8 cellular contexts compared by ENCODE assay signal in genomic region chr16:86566601-86566965, GRCh38. TPM values are rescaled to one million over a fixed set of nuclear protein-coding genes. Genes with fewer than 3 reads are reported as not detected.
DNase-seq lines count a peak whose midpoint lies in the region; ATAC-seq, FAIRE-seq and TF ChIP-seq lines count a peak whose summit lies in the region.

Gene FOXC2, plus strand, starts transcription at chr16:86566829. Its CDS starts 507 bp downstream, at chr16:86567336.

- intact Hi-C loops in Right ventricle myocardium superior (cut with DNase I), result no loop called here

- POLR2A ChIA-PET in activated naive CD8-positive, alpha-beta T cell treated with anti-CD3 and anti-CD28 coated beads, Interleukin-2, amount 10 ng/mL, durations not matched to agents 7 days and 5 days (lab: Charles Lee), result no interaction called here

- peaks cover 7% of the 10 kb centered on the region for H3K4me1 Mint-ChIP-seq in activated naive CD8-positive, alpha-beta T cell treated with anti-CD3 and anti-CD28 coated beads, Interleukin-2, amount 10 ng/mL, durations not matched to agents 7 days and 5 days

- H3K9me3 Mint-ChIP-seq in activated naive CD8-positive, alpha-beta T cell treated with anti-CD3 and anti-CD28 coated beads, Interleukin-2, amount 10 ng/mL, durations not matched to agents 7 days and 5 days, result no peaks in the 10 kb centered on the region

- TF ChIP-seq POLR2A in GM12892 (IDR thresholded peaks at IDR 0.05; ENCODE audit: low read depth, low read length), result no peak

- peaks cover 66% of the 10 kb centered on the region for H3K27me3 Mint-ChIP-seq in activated naive CD8-positive, alpha-beta T cell treated with anti-CD3 and anti-CD28 coated beads, Interleukin-2, amount 10 ng/mL, durations not matched to agents 7 days and 5 days

- DNase-seq in ACHN (peak; percentile 94), M059J (ENCODE audit: low read depth) (peak; percentile 93), Right ventricle myocardium superior (peak; percentile 93), retinal pigment epithelial cell (ENCODE audit: low read depth) (peak; percentile 83), Ammon's horn (ENCODE audit: low spot score) (no peak), GM12892 (ENCODE audit: insufficient read length) (no peak)
- DNase-seq in activated naive CD8-positive, alpha-beta T cell treated with anti-CD3 and anti-CD28 coated beads, Interleukin-2, amount 10 ng/mL, durations not matched to agents 7 days and 5 days, result peak; percentile 35

- H3K4me3 Mint-ChIP-seq in activated naive CD8-positive, alpha-beta T cell treated with anti-CD3 and anti-CD28 coated beads, Interleukin-2, amount 10 ng/mL, durations not matched to agents 7 days and 5 days, result no peak within 1 kb of the TSS

- TF ChIP-seq CTCF in retinal pigment epithelial cell (conservative IDR thresholded peaks at IDR 0.05; ENCODE audit: low read depth, low read length), result no peak

- no peak for ATAC-seq in activated naive CD8-positive, alpha-beta T cell treated with anti-CD3 and anti-CD28 coated beads, Interleukin-2, amount 10 ng/mL, durations not matched to agents 7 days and 5 days (ENCODE audit: low read depth)
- peak; percentile 67 for ATAC-seq in Right ventricle myocardium superior (ENCODE audit: poor library complexity)
- no peak for ATAC-seq in GM18858 (IDR thresholded peaks at IDR 0.05; ENCODE audit: unreplicated experiment)

- in situ Hi-C loops in ACHN (cut with HindIII; ENCODE audit: low pct_ligation_motif_present, low pct_unique_long_range_greater_than_20kb, low sequenced_read_pairs), result no loop called here

- H3K4me3 ChIP-seq in retinal pigment epithelial cell (ENCODE audit: low read length), result peak within 1 kb of the TSS; percentile 78

- FAIRE-seq in GM12892 (lab: Jason Lieb, UNC), result no peak

- H3K36me3 Mint-ChIP-seq in activated naive CD8-positive, alpha-beta T cell treated with anti-CD3 and anti-CD28 coated beads, Interleukin-2, amount 10 ng/mL, durations not matched to agents 7 days and 5 days, result no peaks in the 10 kb centered on the region

- no peak within 1 kb of the TSS for H3K27ac Mint-ChIP-seq in activated naive CD8-positive, alpha-beta T cell treated with anti-CD3 and anti-CD28 coated beads, Interleukin-2, amount 10 ng/mL, durations not matched to agents 7 days and 5 days

RNA-seq across cellular contexts. Expression of gene FOXC2, which starts in this region (rescaled TPM):
- 0.49 and 2.0 TPM in 2 replicates for total RNA-seq in M059J (2014; rRNA removed; shearing (Covaris generic))
- total RNA-seq in activated naive CD8-positive, alpha-beta T cell treated with anti-CD3 and anti-CD28 coated beads, Interleukin-2, amount 10 ng/mL, durations not matched to agents 7 days and 5 days, result not detected
- 1.4 TPM for total RNA-seq in Right ventricle myocardium superior
- polyA plus RNA-seq in GM12892 (2012; ENCODE audit: missing spikeins), result not detected

Comparison
In these comparisons a context has a peak if more than half of its experiments do, and no peak if none do; other contexts are left out.
1. Peak in DNase-seq in activated naive CD8-positive, alpha-beta T cell treated with anti-CD3 and anti-CD28 coated beads, Interleukin-2, amount 10 ng/mL, durations not matched to agents 7 days and 5 days; RNA of the gene not detected or under 1 TPM.
2. DNase-seq: peak in ACHN (single experiment), M059J (single experiment), Right ventricle myocardium superior (single experiment) and retinal pigment epithelial cell (single experiment); none in Ammon's horn (single experiment) and GM12892 (single experiment).